Comparison of ENCODE assay signal across 1 cellular context in genomic region chr3:61077551-61077950, GRCh38.
A peak's percentile ranks its signal among the peaks of the same experiment; 100 is the strongest.
TF ChIP-seq lines count a peak whose summit lies in the region.

No MANE protein-coding gene starts in this region.

TF ChIP-seq in K562, 482 proteins besides CTCF, POLR2A, EP300 and RAD21 (continued from another document):
- TF ChIP-seq ZBTB40 (IDR thresholded peaks at IDR 0.05): no peak
- TF ChIP-seq ZBTB40 (CRISPR knock-in tag; IDR thresholded peaks at IDR 0.05): no peak
- peak; percentile 80; the same call in 1 of the 2 replicates for TF ChIP-seq FOXJ2 (tag; IDR thresholded peaks at IDR 0.05)
